Comparison of ENCODE assay signal across 27 cellular contexts in the genomic region with DNA sequence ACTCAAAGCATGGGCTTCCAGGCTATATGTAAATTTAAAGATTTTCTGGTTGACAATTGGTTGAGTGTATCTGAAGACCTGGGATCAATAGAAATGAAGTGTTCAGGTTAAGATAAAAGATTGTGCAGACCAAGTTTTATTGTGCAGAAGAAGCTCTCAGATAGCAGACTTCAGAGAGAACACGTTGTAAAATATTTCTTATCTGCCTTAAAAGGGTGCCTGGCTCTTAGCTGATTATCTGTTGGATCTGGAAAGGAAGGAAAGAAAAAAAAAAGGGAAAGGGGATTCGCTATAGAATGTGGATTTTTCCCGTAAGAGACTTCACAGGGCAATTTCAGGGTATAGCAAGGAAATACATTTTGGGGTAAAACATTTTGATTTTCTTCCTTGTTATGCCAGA.
"Had no signal": no experiment of that assay in that cellular context is flagged by ENCODE, and none has a peak within 500 bp of the region (broad histone marks: within the 10 kb centered on the region; RNA-seq: fewer than 3 reads in every experiment).

No MANE protein-coding gene starts in this region.

- DNase-seq: colonic mucosa; cortex of kidney; dermis blood vessel endothelial cell; dorsolateral prefrontal cortex; effector CD4-positive, alpha-beta T cell; effector CD8-positive, alpha-beta T cell; effector memory CD4-positive, alpha-beta T cell; effector memory CD8-positive, alpha-beta T cell; endodermal cell; esophagus squamous epithelium; foreskin fibroblast; foreskin keratinocyte; foreskin melanocyte; gastrocnemius medialis; glutamatergic neuron; head of caudate nucleus; heart left ventricle; heart right ventricle had no signal

- H3K9me3 ChIP-seq: colonic mucosa, esophagus muscularis mucosa, esophagus squamous epithelium, gastrocnemius medialis, gastroesophageal sphincter, heart left ventricle had no signal

- H3K36me3 ChIP-seq: colonic mucosa, esophagus muscularis mucosa, esophagus squamous epithelium, gastrocnemius medialis, gastroesophageal sphincter, heart left ventricle, heart right ventricle had no signal

- FAIRE-seq: colon, endometrium, endothelial cell of umbilical vein, frontal cortex had no signal

- H3K4me3 ChIP-seq: colonic mucosa, coronary artery, dorsolateral prefrontal cortex, esophagus muscularis mucosa, esophagus squamous epithelium, gastrocnemius medialis, gastroesophageal sphincter, heart left ventricle, heart right ventricle had no signal

- H3K27ac ChIP-seq: colonic mucosa, coronary artery, dorsolateral prefrontal cortex, epithelial cell of prostate, esophagus muscularis mucosa, esophagus squamous epithelium, foreskin keratinocyte, gastrocnemius medialis, gastroesophageal sphincter, heart left ventricle, heart right ventricle had no signal

- H3K4me1 ChIP-seq: colonic mucosa, esophagus muscularis mucosa, esophagus squamous epithelium, foreskin keratinocyte, gastrocnemius medialis, gastroesophageal sphincter, heart left ventricle, heart right ventricle had no signal

- H3K27me3 ChIP-seq: colonic mucosa, esophagus muscularis mucosa, esophagus squamous epithelium, foreskin keratinocyte, gastrocnemius medialis, gastroesophageal sphincter, heart left ventricle had no signal

- ATAC-seq: effector memory CD8-positive, alpha-beta T cell; esophagus mucosa; foreskin keratinocyte; gastrocnemius medialis; gastroesophageal sphincter; heart left ventricle; heart right ventricle had no signal
